In the genomic region with DNA sequence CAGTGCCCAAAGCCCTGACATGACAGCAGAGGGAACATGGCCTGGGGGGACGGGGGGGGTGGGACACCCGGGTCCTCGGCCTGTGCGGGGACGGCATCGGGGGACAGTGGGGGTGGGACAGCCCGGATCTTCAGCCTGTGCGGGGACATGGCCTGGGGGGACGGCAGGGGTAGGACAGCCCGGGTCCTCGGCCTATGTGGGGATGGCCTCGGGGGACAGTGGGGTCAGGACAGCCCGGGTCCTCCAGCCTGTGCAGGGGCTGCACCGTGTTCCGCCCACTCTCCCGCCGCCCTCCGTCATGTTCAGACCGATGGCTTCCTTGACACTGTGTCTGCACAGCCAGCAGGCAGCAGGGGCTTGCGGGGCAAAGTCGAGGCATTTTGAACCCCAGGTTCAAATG, we compare ENCODE assay signal across 11 cellular contexts. TPM values are rescaled to one million over a fixed set of nuclear protein-coding genes. Genes with fewer than 3 reads are reported as not detected.
"Had no signal": no experiment of that assay in that cellular context is flagged by ENCODE, and none has a peak within 500 bp of the region (broad histone marks: within the 10 kb centered on the region; RNA-seq: fewer than 3 reads in every experiment).

No MANE protein-coding gene starts in this region.

- H3K27ac Mint-ChIP-seq: H9, IgD-negative memory B cell had no signal

- H3K27ac ChIP-seq: GM23248, HL-60, KMS-11 had no signal

- H3K36me3 Mint-ChIP-seq: IgD-negative memory B cell had no signal

- FAIRE-seq: HepG2 had no signal

- H3K4me2 ChIP-seq: KMS-11 had no signal

- H3K4me3 Mint-ChIP-seq: H9 had no signal

- H3K4me3 ChIP-seq: GM23248 had no signal

- H2AFZ ChIP-seq: GM23248 had no signal

- H3K9me3 Mint-ChIP-seq: H9, IgD-negative memory B cell had no signal

- DNase-seq: GM23248, GOT3, H9, HCEC 1CT, KBM-7 had no signal

- H3K9ac ChIP-seq: GM23248, KMS-11 had no signal

RNA-seq across cellular contexts. Expression of a gene that starts 7.0 kb away (rescaled TPM):
- total RNA-seq: GM23248, H9, HT1080 had no signal
- polyA plus RNA-seq: GM23248, IgD-negative memory B cell had no signal

RNA-seq across cellular contexts. Expression of a gene that starts 11.5 kb away (rescaled TPM):
- total RNA-seq: GM23248, H4, HepG2, HT1080 had no signal
- polyA plus RNA-seq: GM23248, HepG2, IgD-negative memory B cell had no signal

RNA-seq across cellular contexts. Expression of a gene that starts 50.2 kb away (rescaled TPM):
- total RNA-seq: GM23248, HepG2, HT1080 had no signal
- polyA plus RNA-seq: GM23248, HepG2, IgD-negative memory B cell had no signal
